ENCODE assay signal across 9 cellular contexts in the genomic region with DNA sequence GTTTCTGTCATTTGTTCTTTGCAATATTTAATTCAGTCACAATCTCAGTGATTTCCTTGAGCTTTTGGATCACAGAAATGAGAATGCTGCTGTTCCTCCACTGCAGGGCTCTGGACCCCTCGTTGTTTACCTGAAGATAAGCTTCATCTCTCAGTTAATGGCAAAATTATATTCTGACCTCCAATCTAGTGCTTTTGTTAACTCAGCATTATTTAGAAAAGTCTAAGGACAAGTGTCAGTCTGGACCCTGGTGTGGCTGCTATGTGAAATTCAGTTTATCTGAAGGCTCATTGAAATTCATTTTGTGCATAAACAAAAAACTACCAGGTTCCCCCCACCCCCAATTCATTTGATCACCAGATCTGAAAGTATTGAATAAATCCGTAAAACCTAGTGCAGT.
"Had no signal": no experiment of that assay in that cellular context is flagged by ENCODE, and none has a peak within 500 bp of the region (broad histone marks: within the 10 kb centered on the region; RNA-seq: fewer than 3 reads in every experiment).

No MANE protein-coding gene starts in this region.

- H3K4me1 ChIP-seq: HAP-1 had no signal

- FAIRE-seq: HTR-8/SVneo had no signal

- H3K36me3 ChIP-seq: HAP-1 had no signal

- H3K9me3 ChIP-seq: HAP-1 had no signal

- H3K4me3 ChIP-seq: GM23248, HAP-1 had no signal

- H2AFZ ChIP-seq: GM23248 had no signal

- ATAC-seq: HCT116 had no signal

- H3K9ac ChIP-seq: GM23248, KMS-11 had no signal

- H3K27ac ChIP-seq: GM23248, KMS-11 had no signal

- H3K4me2 ChIP-seq: KMS-11 had no signal

- DNase-seq: GM23248, GOT3, H7, HFFc6, KBM-7 had no signal
